9 cellular contexts compared by ENCODE assay signal in the genomic region with DNA sequence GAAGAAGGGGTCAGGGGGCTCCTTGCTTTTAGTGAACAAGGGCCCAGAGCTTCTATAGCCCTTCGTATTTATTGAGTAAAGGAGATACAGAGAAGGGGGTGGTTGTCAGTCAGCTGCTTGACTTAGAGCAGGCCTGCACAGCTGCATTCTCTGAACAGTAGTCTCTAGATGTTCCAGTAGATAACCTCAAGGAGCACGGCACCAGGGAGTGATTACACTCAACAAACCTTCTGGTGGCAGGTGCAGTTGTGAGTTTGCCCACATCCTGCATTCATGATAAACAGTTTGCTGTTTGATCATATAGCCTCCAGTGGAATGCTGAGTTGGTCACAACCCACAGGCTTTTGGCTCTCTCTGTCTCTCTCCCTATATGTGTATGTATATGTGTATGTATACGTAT.
"Had no signal": no experiment of that assay in that cellular context is flagged by ENCODE, and none has a peak within 500 bp of the region (broad histone marks: within the 10 kb centered on the region; RNA-seq: fewer than 3 reads in every experiment).

No MANE protein-coding gene starts in this region.

- H3K4me3 Mint-ChIP-seq: GM23338, H9, HFFc6 had no signal

- DNase-seq: GM23248, GOT3, H7, H9, HCEC 1CT, HFFc6 had no signal

- ATAC-seq: GM23338, HCT116 had no signal

- H3K4me3 ChIP-seq: GM23248, GM23338, HAP-1 had no signal

- H3K27ac ChIP-seq: GM23248 had no signal

- H2AFZ ChIP-seq: GM23248, GM23338 had no signal

- H3K27ac Mint-ChIP-seq: GM23338, H9, HFFc6 had no signal

- H3K4me2 ChIP-seq: GM23338 had no signal

- H3K9ac ChIP-seq: GM23248 had no signal
